In genomic region chr19:20079487-20079886, GRCh38 we compare ENCODE assay signal across 11 cellular contexts. TPM values are rescaled to one million over a fixed set of nuclear protein-coding genes. Genes with fewer than 3 reads are reported as not detected.
A peak's percentile ranks its signal among the peaks of the same experiment; 100 is the strongest.
DNase-seq lines count a peak whose midpoint lies in the region; ATAC-seq and TF ChIP-seq lines count a peak whose summit lies in the region.
"Had no signal": no experiment of that assay in that cellular context is flagged by ENCODE, and none has a peak within 500 bp of the region (broad histone marks: within the 10 kb centered on the region; RNA-seq: fewer than 3 reads in every experiment).

No MANE protein-coding gene starts in this region.

- H3K4me3 ChIP-seq in BLaER1, result peak overlapping the region; percentile 83
- no peak overlapping the region for H3K4me3 ChIP-seq in esophagus squamous epithelium

- ATAC-seq in GM21576 (IDR thresholded peaks at IDR 0.05; ENCODE audit: unreplicated experiment), result no peak
- ATAC-seq in HG02852 (IDR thresholded peaks at IDR 0.05; ENCODE audit: unreplicated experiment), result no peak

- 64 to 66% methylated on average over 8 of the region's 8 CpGs for WGBS in esophagus squamous epithelium, 2 donors

- H3K4me3 Mint-ChIP-seq in HFFc6, result peak overlapping the region; percentile 89
- H3K4me3 Mint-ChIP-seq in chondrocyte (ENCODE audit: unreplicated experiment), result peak overlapping the region; percentile 89
- H3K4me3 Mint-ChIP-seq in mesothelial cell of epicardium, result peak overlapping the region; percentile 87

- no peak overlapping the region for H3K9ac ChIP-seq in BLaER1

- DNase-seq in HFFc6 (no peak), chondrocyte (ENCODE audit: low spot score) (no peak), mesothelial cell of epicardium (ENCODE audit: low spot score in 2 of 2, unreplicated experiment in 2 of 2) (no peak), DMS 273 (lab: John Stamatoyannopoulos, UW; ENCODE audit: unreplicated experiment) (no peak), esophagus squamous epithelium (lab: John Stamatoyannopoulos, UW) (no peak)
- DNase-seq: DMS153, MM.1S, NCI-H774 had no signal

- no peak overlapping the region for H3K27ac Mint-ChIP-seq in HFFc6
- no peak overlapping the region for H3K27ac Mint-ChIP-seq in chondrocyte (ENCODE audit: unreplicated experiment)
- H3K27ac Mint-ChIP-seq in mesothelial cell of epicardium, result peak overlapping the region; percentile 88

- no peaks in the 10 kb centered on the region for H3K27me3 ChIP-seq in BLaER1
- no peaks in the 10 kb centered on the region for H3K27me3 ChIP-seq in esophagus squamous epithelium

- peaks cover 75% of the 10 kb centered on the region for H3K9me3 ChIP-seq in BLaER1
- peaks cover 0 to 7% (median 0%) of the 10 kb centered on the region in 3 donors for H3K9me3 ChIP-seq in esophagus squamous epithelium

- no peak overlapping the region for H3K27ac ChIP-seq in BLaER1
- no peak overlapping the region for H3K27ac ChIP-seq in esophagus squamous epithelium

- H3K4me2 ChIP-seq in BLaER1, result peak overlapping the region; percentile 91

- peaks cover 5% of the 10 kb centered on the region; the same call in 1 of the 2 replicates for H3K4me1 Mint-ChIP-seq in HFFc6 (ENCODE audit: low read depth)
- H3K4me1 Mint-ChIP-seq in chondrocyte (ENCODE audit: low read depth), result peaks cover 19% of the 10 kb centered on the region
- H3K4me1 Mint-ChIP-seq in mesothelial cell of epicardium, result peaks cover 50% of the 10 kb centered on the region

- H3K27me3 Mint-ChIP-seq in HFFc6 (ENCODE audit: insufficient read depth), result peaks cover 2% of the 10 kb centered on the region
- H3K27me3 Mint-ChIP-seq in chondrocyte (ENCODE audit: low read depth), result no peaks in the 10 kb centered on the region
- no peaks in the 10 kb centered on the region for H3K27me3 Mint-ChIP-seq in mesothelial cell of epicardium (ENCODE audit: low read depth)

- peaks cover 14% of the 10 kb centered on the region for H3K4me1 ChIP-seq in BLaER1
- H3K4me1 ChIP-seq in esophagus squamous epithelium, result peaks cover 0 to 22% (median 6%) of the 10 kb centered on the region in 3 donors

- H4K20me1 ChIP-seq in BLaER1, result no peaks in the 10 kb centered on the region; the same call in 1 of the 2 replicates

- TF ChIP-seq CTCF in HFFc6 (IDR thresholded peaks at IDR 0.05) (no peak), chondrocyte (IDR thresholded peaks at IDR 0.05) (no peak), mesothelial cell of epicardium (IDR thresholded peaks at IDR 0.05; ENCODE audit: unreplicated experiment) (no peak), esophagus squamous epithelium (IDR thresholded peaks at IDR 0.05) (no peak)

- TF ChIP-seq POLR2A in esophagus squamous epithelium (IDR thresholded peaks at IDR 0.05), result no peak

- H3K36me3 ChIP-seq in BLaER1 (peaks cover 51% of the 10 kb centered on the region), esophagus squamous epithelium (no peaks in the 10 kb centered on the region)

- peaks cover 46% of the 10 kb centered on the region for H3K9me3 Mint-ChIP-seq in HFFc6
- H3K9me3 Mint-ChIP-seq in chondrocyte (ENCODE audit: low read depth), result peaks cover 13% of the 10 kb centered on the region
- H3K9me3 Mint-ChIP-seq in mesothelial cell of epicardium, result no peaks in the 10 kb centered on the region

- intact Hi-C loops in esophagus squamous epithelium (cut with DNase I), result no loop called here

- peaks cover 38% of the 10 kb centered on the region for H3K36me3 Mint-ChIP-seq in HFFc6 (ENCODE audit: low read depth)
- H3K36me3 Mint-ChIP-seq in chondrocyte (ENCODE audit: low read depth), result peaks cover 1% of the 10 kb centered on the region
- peaks cover 8% of the 10 kb centered on the region for H3K36me3 Mint-ChIP-seq in mesothelial cell of epicardium

RNA-seq across cellular contexts. Expression of gene ZNF90, which starts 1.7 kb away (rescaled TPM):
- 1 to 10 TPM in 5 of 6 experiments, under 1 TPM in 1; 0.74 to 1.6 (median 1.2) TPM for total RNA-seq in HFFc6 (2021; fragmentation: NEBNext Ultra II Directional; extraction: Animal tissue kit (Norgen Biotek cat#: 25700))
- total RNA-seq in chondrocyte, result 2.3 to 5.1 TPM (median 2.4 TPM) in 3 replicates
- total RNA-seq in mesothelial cell of epicardium, result 27.6 to 28.0 TPM (median 27.9 TPM) in 3 replicates
- 1 to 10 TPM in 3 of 4 donors, under 1 TPM in 1; 0.57 to 2.3 (median 1.5) TPM for total RNA-seq in esophagus squamous epithelium

RNA-seq across cellular contexts. Expression of gene ZNF682, which starts 40.2 kb away (rescaled TPM):
- total RNA-seq in HFFc6 (2021; fragmentation: NEBNext Ultra II Directional; extraction: Animal tissue kit (Norgen Biotek cat#: 25700)), result 1 to 10 TPM; 2.1 to 4.7 (median 3.4) TPM
- total RNA-seq in chondrocyte (4.5 to 5.4 TPM (median 4.9 TPM) in 3 replicates), mesothelial cell of epicardium (11.0 to 13.6 TPM (median 13.0 TPM) in 3 replicates), esophagus squamous epithelium (1 to 10 TPM in 3 of 4 donors, under 1 TPM in 1; 0.73 to 3.1 (median 2.6) TPM)
